18 cellular contexts compared by ENCODE assay signal in the genomic region with DNA sequence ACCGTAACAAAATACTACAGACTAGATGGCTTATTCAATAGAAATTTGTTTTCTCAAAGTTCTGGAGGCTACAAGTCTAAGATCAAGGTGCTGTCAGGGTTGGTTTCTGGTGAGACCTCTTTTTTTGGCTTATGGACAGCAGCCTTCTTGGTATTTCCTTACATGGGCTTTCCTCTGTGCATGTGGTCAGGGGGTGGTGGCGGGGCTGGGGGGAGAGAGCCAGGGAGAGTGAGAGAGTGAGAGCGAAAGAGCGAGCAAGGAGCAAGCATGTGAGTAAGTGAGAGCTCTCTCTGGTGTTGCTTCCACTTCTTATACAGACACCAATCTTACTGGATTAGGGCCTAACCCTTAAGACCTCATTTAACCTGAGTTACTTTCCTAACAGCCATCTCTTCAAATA.
A peak's percentile ranks its signal among the peaks of the same experiment; 100 is the strongest.
DNase-seq lines count a peak whose midpoint lies in the region; ATAC-seq and TF ChIP-seq lines count a peak whose summit lies in the region.
"Had no signal": no experiment of that assay in that cellular context is flagged by ENCODE, and none has a peak within 500 bp of the region (broad histone marks: within the 10 kb centered on the region; RNA-seq: fewer than 3 reads in every experiment).

No MANE protein-coding gene starts in this region.

- DNase-seq in activated CD8-positive, alpha-beta memory T cell treated with anti-CD3 and anti-CD28 coated beads, Interleukin-2, amount 10 ng/mL, durations not matched to agents 7 days and 5 days: peak; percentile 70
- no peak for DNase-seq in activated CD8-positive, alpha-beta memory T cell treated with anti-CD3 and anti-CD28 coated beads, Interleukin-2, amount 50 U/mL, for 4 hours
- DNase-seq in choroid plexus epithelial cell (ENCODE audit: low read depth) (peak; percentile 20), NCI-H2107 (lab: John Stamatoyannopoulos, UW) (no peak)
- no peak for DNase-seq in stimulated activated naive B cell treated with anti-CD40 and anti-IgM and Interleukin-4, amounts not matched to agents 10 μg/mL and 1 μg/mL and 100 μg/mL, for 72 hours
- DNase-seq in effector memory CD4-positive, alpha-beta T cell: no peak
- DNase-seq: activated CD4-positive, alpha-beta T cell treated with anti-CD3 and anti-CD28 coated beads, Interleukin-2, amount 10 ng/mL, durations not matched to agents 7 days and 5 days; anterior cingulate cortex; CD4-positive, alpha-beta memory T cell; lower lobe of right lung; naive thymus-derived CD8-positive, alpha-beta T cell; right lobe of liver; stimulated activated CD4-positive, alpha-beta T cell treated with anti-CD3 and anti-CD28 coated beads, Interleukin-2, amount 100 ng/mL, for 24 hours; upper lobe of right lung had no signal

- no peak overlapping the region for H3K27ac Mint-ChIP-seq in activated CD8-positive, alpha-beta memory T cell treated with anti-CD3 and anti-CD28 coated beads, Interleukin-2, amount 10 ng/mL, durations not matched to agents 7 days and 5 days
- peak overlapping the region; percentile 51 for H3K27ac Mint-ChIP-seq in stimulated activated naive B cell treated with anti-CD40 and anti-IgM and Interleukin-4, amounts not matched to agents 10 μg/mL and 1 μg/mL and 100 μg/mL, for 72 hours
- H3K27ac Mint-ChIP-seq: activated CD4-positive, alpha-beta T cell treated with anti-CD3 and anti-CD28 coated beads, Interleukin-2, amount 10 ng/mL, durations not matched to agents 7 days and 5 days; CD4-positive, alpha-beta memory T cell; naive thymus-derived CD8-positive, alpha-beta T cell had no signal

- no peak overlapping the region for H3K27ac ChIP-seq in effector memory CD4-positive, alpha-beta T cell (ENCODE audit: insufficient read depth, low read length, poor library complexity, severe bottlenecking)
- H3K27ac ChIP-seq: A549, lower lobe of right lung, right lobe of liver, upper lobe of right lung had no signal

- peaks cover 12% of the 10 kb centered on the region for H3K36me3 Mint-ChIP-seq in activated CD8-positive, alpha-beta memory T cell treated with anti-CD3 and anti-CD28 coated beads, Interleukin-2, amount 10 ng/mL, durations not matched to agents 7 days and 5 days
- peaks cover 6 to 7% of the 10 kb centered on the region in 2 donors for H3K36me3 Mint-ChIP-seq in stimulated activated naive B cell treated with anti-CD40 and anti-IgM and Interleukin-4, amounts not matched to agents 10 μg/mL and 1 μg/mL and 100 μg/mL, for 72 hours

- ATAC-seq in activated CD8-positive, alpha-beta memory T cell treated with anti-CD3 and anti-CD28 coated beads, Interleukin-2, amount 10 ng/mL, durations not matched to agents 7 days and 5 days: peak; percentile 66
- ATAC-seq in HG02571 (IDR thresholded peaks at IDR 0.05; ENCODE audit: unreplicated experiment): peak; percentile 50
- ATAC-seq in stimulated activated naive B cell treated with anti-CD40 and anti-IgM and Interleukin-4, amounts not matched to agents 10 μg/mL and 1 μg/mL and 100 μg/mL, for 72 hours (replicated peaks): no peak
- no peak for ATAC-seq in HG03439 (IDR thresholded peaks at IDR 0.05; ENCODE audit: unreplicated experiment)
- ATAC-seq: A549; lower lobe of right lung; naive thymus-derived CD8-positive, alpha-beta T cell; Right ventricle myocardium inferior; upper lobe of right lung had no signal

- no peak overlapping the region for H3K4me3 ChIP-seq in choroid plexus epithelial cell (ENCODE audit: low read depth, low read length)
- no peak overlapping the region for H3K4me3 ChIP-seq in effector memory CD4-positive, alpha-beta T cell (ENCODE audit: insufficient read depth, low read depth, low read length, poor library complexity, severe bottlenecking)
- H3K4me3 ChIP-seq: A549, lower lobe of right lung, right lobe of liver, upper lobe of right lung had no signal

- H3K27me3 Mint-ChIP-seq in activated CD8-positive, alpha-beta memory T cell treated with anti-CD3 and anti-CD28 coated beads, Interleukin-2, amount 10 ng/mL, durations not matched to agents 7 days and 5 days: no peaks in the 10 kb centered on the region
- no peaks in the 10 kb centered on the region for H3K27me3 Mint-ChIP-seq in stimulated activated naive B cell treated with anti-CD40 and anti-IgM and Interleukin-4, amounts not matched to agents 10 μg/mL and 1 μg/mL and 100 μg/mL, for 72 hours
- H3K27me3 Mint-ChIP-seq: activated CD4-positive, alpha-beta T cell treated with anti-CD3 and anti-CD28 coated beads, Interleukin-2, amount 10 ng/mL, durations not matched to agents 7 days and 5 days; CD4-positive, alpha-beta memory T cell; naive thymus-derived CD8-positive, alpha-beta T cell had no signal

- H3K4me1 ChIP-seq in effector memory CD4-positive, alpha-beta T cell (ENCODE audit: control insufficient read depth, insufficient read depth, low read length, poor library complexity, severe bottlenecking): no peaks in the 10 kb centered on the region
- H3K4me1 ChIP-seq: A549, lower lobe of right lung, right lobe of liver, upper lobe of right lung had no signal

- no peaks in the 10 kb centered on the region for H3K36me3 ChIP-seq in effector memory CD4-positive, alpha-beta T cell (ENCODE audit: control insufficient read depth, insufficient read depth, low read length)
- H3K36me3 ChIP-seq: lower lobe of right lung, right lobe of liver, upper lobe of right lung had no signal

- H3K4me3 Mint-ChIP-seq in activated CD8-positive, alpha-beta memory T cell treated with anti-CD3 and anti-CD28 coated beads, Interleukin-2, amount 10 ng/mL, durations not matched to agents 7 days and 5 days: no peak overlapping the region
- no peak overlapping the region for H3K4me3 Mint-ChIP-seq in stimulated activated naive B cell treated with anti-CD40 and anti-IgM and Interleukin-4, amounts not matched to agents 10 μg/mL and 1 μg/mL and 100 μg/mL, for 72 hours
- H3K4me3 Mint-ChIP-seq: activated CD4-positive, alpha-beta T cell treated with anti-CD3 and anti-CD28 coated beads, Interleukin-2, amount 10 ng/mL, durations not matched to agents 7 days and 5 days; CD4-positive, alpha-beta memory T cell; naive thymus-derived CD8-positive, alpha-beta T cell had no signal

- no peaks in the 10 kb centered on the region for H3K9me3 ChIP-seq in effector memory CD4-positive, alpha-beta T cell (ENCODE audit: control insufficient read depth, low read length)
- H3K9me3 ChIP-seq: A549, lower lobe of right lung, right lobe of liver, upper lobe of right lung had no signal

- TF ChIP-seq CTCF in choroid plexus epithelial cell (conservative IDR thresholded peaks at IDR 0.05; ENCODE audit: low read depth, low read length): no peak

- H3K27me3 ChIP-seq in effector memory CD4-positive, alpha-beta T cell (replicated peaks; ENCODE audit: control insufficient read depth, insufficient read depth, low read length, poor library complexity, severe bottlenecking): no peaks in the 10 kb centered on the region
- H3K27me3 ChIP-seq: right lobe of liver, upper lobe of right lung had no signal

- peaks cover 13% of the 10 kb centered on the region for H3K4me1 Mint-ChIP-seq in activated CD8-positive, alpha-beta memory T cell treated with anti-CD3 and anti-CD28 coated beads, Interleukin-2, amount 10 ng/mL, durations not matched to agents 7 days and 5 days
- no peaks in the 10 kb centered on the region for H3K4me1 Mint-ChIP-seq in stimulated activated naive B cell treated with anti-CD40 and anti-IgM and Interleukin-4, amounts not matched to agents 10 μg/mL and 1 μg/mL and 100 μg/mL, for 72 hours
- H3K4me1 Mint-ChIP-seq: activated CD4-positive, alpha-beta T cell treated with anti-CD3 and anti-CD28 coated beads, Interleukin-2, amount 10 ng/mL, durations not matched to agents 7 days and 5 days; CD4-positive, alpha-beta memory T cell had no signal

- no peaks in the 10 kb centered on the region for H3K9me3 Mint-ChIP-seq in activated CD8-positive, alpha-beta memory T cell treated with anti-CD3 and anti-CD28 coated beads, Interleukin-2, amount 10 ng/mL, durations not matched to agents 7 days and 5 days (ENCODE audit: low read depth)
- H3K9me3 Mint-ChIP-seq in stimulated activated naive B cell treated with anti-CD40 and anti-IgM and Interleukin-4, amounts not matched to agents 10 μg/mL and 1 μg/mL and 100 μg/mL, for 72 hours: no peaks in the 10 kb centered on the region
- H3K9me3 Mint-ChIP-seq: CD4-positive, alpha-beta memory T cell; naive thymus-derived CD8-positive, alpha-beta T cell had no signal

- CTCF ChIA-PET in activated CD8-positive, alpha-beta memory T cell treated with anti-CD3 and anti-CD28 coated beads, Interleukin-2, amount 10 ng/mL, durations not matched to agents 7 days and 5 days (lab: Charles Lee): interaction anchor here (1.5 kb wide), 1 partner anchor 182 kb away, joined by 3 read pairs; a partner anchor contains a TSS

Comparison
In these comparisons a context has a peak if more than half of its experiments do, and no peak if none do; other contexts are left out.
1. DNase-seq: peak in activated CD8-positive, alpha-beta memory T cell treated with anti-CD3 and anti-CD28 coated beads, Interleukin-2, amount 10 ng/mL, durations not matched to agents 7 days and 5 days (single experiment) and choroid plexus epithelial cell (single experiment); none in activated CD8-positive, alpha-beta memory T cell treated with anti-CD3 and anti-CD28 coated beads, Interleukin-2, amount 50 U/mL, for 4 hours (single experiment), stimulated activated naive B cell treated with anti-CD40 and anti-IgM and Interleukin-4, amounts not matched to agents 10 μg/mL and 1 μg/mL and 100 μg/mL, for 72 hours (single experiment), NCI-H2107 (single experiment) and effector memory CD4-positive, alpha-beta T cell (0 of 3).
2. ATAC-seq: peak in activated CD8-positive, alpha-beta memory T cell treated with anti-CD3 and anti-CD28 coated beads, Interleukin-2, amount 10 ng/mL, durations not matched to agents 7 days and 5 days (single experiment) and HG02571 (single experiment); none in stimulated activated naive B cell treated with anti-CD40 and anti-IgM and Interleukin-4, amounts not matched to agents 10 μg/mL and 1 μg/mL and 100 μg/mL, for 72 hours (0 of 2) and HG03439 (single experiment).